Comparison of ENCODE assay signal across 22 cellular contexts in the genomic region with DNA sequence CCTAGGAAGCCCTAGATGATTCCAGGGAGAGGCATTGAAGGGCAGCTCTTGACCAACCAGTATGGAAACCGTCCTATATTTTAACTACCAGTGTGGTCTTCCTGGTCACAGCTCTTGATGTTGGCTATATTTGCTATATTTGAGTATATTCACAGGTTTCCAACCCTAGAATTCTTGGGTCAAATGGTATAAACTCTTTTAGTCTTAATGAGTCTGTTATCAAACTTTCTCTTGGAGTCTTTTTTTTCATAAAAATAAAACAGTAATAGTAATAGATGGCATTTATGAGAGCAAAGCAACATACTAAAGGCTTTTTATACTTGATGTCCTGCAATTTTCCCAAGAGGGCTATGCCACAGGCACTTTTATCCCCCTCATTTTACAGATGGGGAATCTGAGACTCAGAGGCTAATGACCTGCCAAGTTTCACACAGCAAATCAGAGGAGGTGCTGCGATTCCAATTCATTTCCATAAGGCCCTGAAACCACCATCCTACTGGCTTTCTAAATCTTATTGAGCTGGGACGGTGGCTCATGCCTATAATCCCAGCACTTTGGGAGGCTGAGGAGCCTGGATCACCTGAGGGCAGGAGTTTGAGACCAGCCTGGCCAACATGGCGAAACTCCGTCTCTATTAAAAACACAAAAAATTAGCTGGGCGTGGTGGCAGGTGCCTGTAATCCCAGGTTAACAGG.
"Had no signal": no experiment of that assay in that cellular context is flagged by ENCODE, and none has a peak within 500 bp of the region (broad histone marks: within the 10 kb centered on the region; RNA-seq: fewer than 3 reads in every experiment).

No MANE protein-coding gene starts in this region.

- H3K4me1 ChIP-seq: Peyer's patch had no signal

- H3K36me3 ChIP-seq: Peyer's patch, SJCRH30 had no signal

- DNase-seq: KBM-7, MV-4-11, NCI-H1092, NCI-H1105 treated with DMSO at 0.1 percent for 48 hours, NCI-H1417 treated with DMSO at 0.1 percent for 48 hours, NCI-H146, NCI-H1694 treated with DMSO at 0.1 percent for 48 hours, NCI-H1930, NCI-H2081, NCI-H2107, NCI-H226, NCI-H446, NCI-H510A, NCI-H524 treated with DMSO at 0.1 percent for 48 hours, NCI-H69, NCI-H774, Peyer's patch, SHP77 treated with DMSO at 0.1 percent for 48 hours, SJCRH30 had no signal

- H3K27me3 ChIP-seq: Peyer's patch, SJCRH30 had no signal

- H3K4me3 ChIP-seq: Peyer's patch, SJCRH30 had no signal

- H3K9me3 ChIP-seq: Peyer's patch, SJCRH30 had no signal

- ATAC-seq: HepG2, Right ventricle myocardium inferior, SK-N-SH treated with all-trans-retinoic acid at 6 μM for 48 hours had no signal

- H3K27ac ChIP-seq: Peyer's patch, SJCRH30 had no signal

- FAIRE-seq: HepG2 had no signal
